ENCODE assay signal across 11 cellular contexts in the genomic region with DNA sequence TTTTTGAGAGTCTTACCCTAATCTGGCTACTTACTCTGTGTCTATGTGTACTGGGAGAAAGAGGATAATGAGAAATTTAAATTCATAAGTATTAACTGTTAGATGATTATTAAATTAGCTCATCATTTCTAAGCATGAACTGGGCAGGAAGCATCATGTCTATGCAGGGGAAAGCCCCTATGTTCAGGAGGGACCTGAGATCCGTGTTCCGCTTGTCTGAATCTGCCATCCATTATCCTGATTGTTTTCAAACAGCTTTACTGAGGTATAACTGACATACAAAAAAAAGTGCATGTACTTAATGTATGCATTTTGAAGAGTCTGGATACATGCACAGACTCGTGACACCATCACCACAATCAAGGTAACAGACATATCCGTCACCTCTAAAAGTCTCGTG.
DNase-seq lines count a peak whose midpoint lies in the region; ATAC-seq and TF ChIP-seq lines count a peak whose summit lies in the region.
"Had no signal": no experiment of that assay in that cellular context is flagged by ENCODE, and none has a peak within 500 bp of the region (broad histone marks: within the 10 kb centered on the region; RNA-seq: fewer than 3 reads in every experiment).

No MANE protein-coding gene starts in this region.

- no peaks in the 10 kb centered on the region for H3K9me3 Mint-ChIP-seq in activated CD8-positive, alpha-beta T cell treated with anti-CD3 and anti-CD28 coated beads for 36 hours

- no peak overlapping the region for H3K27ac Mint-ChIP-seq in activated CD8-positive, alpha-beta T cell treated with anti-CD3 and anti-CD28 coated beads for 36 hours

- intact Hi-C loops in activated CD8-positive, alpha-beta T cell treated with anti-CD3 and anti-CD28 coated beads for 36 hours (cut with micrococcal nuclease) = no loop called here

- H3K27me3 Mint-ChIP-seq in activated CD8-positive, alpha-beta T cell treated with anti-CD3 and anti-CD28 coated beads for 36 hours = no peaks in the 10 kb centered on the region

- peaks cover 4% of the 10 kb centered on the region for H3K79me2 ChIP-seq in neural cell (replicated peaks; ENCODE audit: insufficient read depth, low read length)

- no peaks in the 10 kb centered on the region for H3F3A ChIP-seq in neural cell (ENCODE audit: insufficient read depth, low read length, poor library complexity, severe bottlenecking)

- H3K4me2 ChIP-seq in BLaER1 (peak overlapping the region; percentile 64), neural cell (ENCODE audit: low read length) (no peak overlapping the region)
- H3K4me2 ChIP-seq in BLaER1 treated with 17β-estradiol and CSF1 and Interleukin-3, amounts not matched to agents 10 nM and 100 nM = peak overlapping the region in 9 of 11 experiments; percentile 20 to 60 (median 26); a peak in 13 of 22 replicates

- no peak for TF ChIP-seq RAD21 in neural cell (conservative IDR thresholded peaks at IDR 0.05)

- POLR2A ChIA-PET in activated CD8-positive, alpha-beta T cell treated with anti-CD3 and anti-CD28 coated beads for 36 hours (lab: Charles Lee) = no interaction called here

- H3K9me3 ChIP-seq in BLaER1 (no peaks in the 10 kb centered on the region), neural cell (ENCODE audit: low read length) (no peaks in the 10 kb centered on the region)
- peaks cover 0 to 10% (median 0%) of the 10 kb centered on the region in 11 experiments; a peak in 1 of 22 replicates for H3K9me3 ChIP-seq in BLaER1 treated with 17β-estradiol and CSF1 and Interleukin-3, amounts not matched to agents 10 nM and 100 nM (replicated peaks in 1 of 11)
- H3K9me3 ChIP-seq: Caco-2, HAP-1 had no signal

- CTCF ChIA-PET in activated CD8-positive, alpha-beta T cell treated with anti-CD3 and anti-CD28 coated beads for 36 hours (lab: Charles Lee) = no interaction called here

- H3K36me3 Mint-ChIP-seq in activated CD8-positive, alpha-beta T cell treated with anti-CD3 and anti-CD28 coated beads for 36 hours (ENCODE audit: low read depth) = no peaks in the 10 kb centered on the region

- H3K4me3 ChIP-seq in BLaER1 (no peak overlapping the region), neural cell (ENCODE audit: low read length) (no peak overlapping the region)
- H3K4me3 ChIP-seq in BLaER1 treated with 17β-estradiol and CSF1 and Interleukin-3, amounts not matched to agents 10 nM and 100 nM = no peak overlapping the region
- H3K4me3 ChIP-seq: GM23248, HAP-1 had no signal

- no peaks in the 10 kb centered on the region for H3K9me2 ChIP-seq in neural cell (ENCODE audit: insufficient read depth, low read length)

- peaks cover 82% of the 10 kb centered on the region for H3K4me1 ChIP-seq in BLaER1
- H3K4me1 ChIP-seq in BLaER1 treated with 17β-estradiol and CSF1 and Interleukin-3, amounts not matched to agents 10 nM and 100 nM = peaks cover 12 to 82% (median 70%) of the 10 kb centered on the region in 10 experiments
- H3K4me1 ChIP-seq: Caco-2, HAP-1 had no signal

- peaks cover 3% of the 10 kb centered on the region for H3K4me1 Mint-ChIP-seq in activated CD8-positive, alpha-beta T cell treated with anti-CD3 and anti-CD28 coated beads for 36 hours (ENCODE audit: low read depth)

- ATAC-seq in esophagus mucosa (peak; percentile 84), GM21737 (IDR thresholded peaks at IDR 0.05; ENCODE audit: unreplicated experiment) (no peak)
- no peak for ATAC-seq in activated CD8-positive, alpha-beta T cell treated with anti-CD3 and anti-CD28 coated beads for 36 hours

- H3K27me3 ChIP-seq in BLaER1 (no peaks in the 10 kb centered on the region), neural cell (ENCODE audit: insufficient read depth, low read depth, low read length) (no peaks in the 10 kb centered on the region)
- H3K27me3 ChIP-seq in BLaER1 treated with 17β-estradiol and CSF1 and Interleukin-3, amounts not matched to agents 10 nM and 100 nM = no peaks in the 10 kb centered on the region

- H2AFZ ChIP-seq in neural cell (ENCODE audit: low read depth, low read length) = no peak overlapping the region
- H2AFZ ChIP-seq: GM23248 had no signal

- no peak for DNase-seq in activated CD8-positive, alpha-beta T cell treated with anti-CD3 and anti-CD28 coated beads for 36 hours
- DNase-seq: ACHN, AML-193, Caco-2, GM23248 had no signal

- TF ChIP-seq CTCF in neural cell (IDR thresholded peaks at IDR 0.05; ENCODE audit: poor library complexity, severe bottlenecking) = no peak
- TF ChIP-seq CTCF in activated CD8-positive, alpha-beta T cell treated with anti-CD3 and anti-CD28 coated beads for 36 hours (IDR thresholded peaks at IDR 0.05) = no peak

- H3K9ac ChIP-seq in BLaER1 (no peak overlapping the region), neural cell (ENCODE audit: low read length) (no peak overlapping the region)
- H3K9ac ChIP-seq in BLaER1 treated with 17β-estradiol and CSF1 and Interleukin-3, amounts not matched to agents 10 nM and 100 nM = no peak overlapping the region
- H3K9ac ChIP-seq: GM23248 had no signal

- no peak overlapping the region for H3K4me3 Mint-ChIP-seq in activated CD8-positive, alpha-beta T cell treated with anti-CD3 and anti-CD28 coated beads for 36 hours

- H3K36me3 ChIP-seq in BLaER1 (peaks cover 20% of the 10 kb centered on the region), neural cell (ENCODE audit: insufficient read depth, low read length) (no peaks in the 10 kb centered on the region)
- H3K36me3 ChIP-seq in BLaER1 treated with 17β-estradiol and CSF1 and Interleukin-3, amounts not matched to agents 10 nM and 100 nM = peaks cover 0 to 23% (median 11%) of the 10 kb centered on the region in 11 experiments; a peak in 11 of 22 replicates
- H3K36me3 ChIP-seq: HAP-1 had no signal

- peaks cover 47% of the 10 kb centered on the region; the same call in 1 of the 2 replicates for H4K20me1 ChIP-seq in BLaER1
- H4K20me1 ChIP-seq in BLaER1 treated with 17β-estradiol and CSF1 and Interleukin-3, amounts not matched to agents 10 nM and 100 nM = no peaks in the 10 kb centered on the region
- H4K20me1 ChIP-seq in neural cell (ENCODE audit: insufficient read depth) = no peaks in the 10 kb centered on the region

- peak; percentile 20 for TF ChIP-seq EP300 in neural cell (conservative IDR thresholded peaks at IDR 0.05; ENCODE audit: poor library complexity, severe bottlenecking)

- H3K27ac ChIP-seq in BLaER1 (no peak overlapping the region), neural cell (ENCODE audit: low read length) (no peak overlapping the region)
- peak overlapping the region in 1 of 11 experiments; percentile 45; a peak in 2 of 22 replicates for H3K27ac ChIP-seq in BLaER1 treated with 17β-estradiol and CSF1 and Interleukin-3, amounts not matched to agents 10 nM and 100 nM
- H3K27ac ChIP-seq: GM23248 had no signal

TF ChIP-seq in neural cell, 6 proteins besides CTCF, POLR2A, EP300 and RAD21:
- TF ChIP-seq, protein P1, sequence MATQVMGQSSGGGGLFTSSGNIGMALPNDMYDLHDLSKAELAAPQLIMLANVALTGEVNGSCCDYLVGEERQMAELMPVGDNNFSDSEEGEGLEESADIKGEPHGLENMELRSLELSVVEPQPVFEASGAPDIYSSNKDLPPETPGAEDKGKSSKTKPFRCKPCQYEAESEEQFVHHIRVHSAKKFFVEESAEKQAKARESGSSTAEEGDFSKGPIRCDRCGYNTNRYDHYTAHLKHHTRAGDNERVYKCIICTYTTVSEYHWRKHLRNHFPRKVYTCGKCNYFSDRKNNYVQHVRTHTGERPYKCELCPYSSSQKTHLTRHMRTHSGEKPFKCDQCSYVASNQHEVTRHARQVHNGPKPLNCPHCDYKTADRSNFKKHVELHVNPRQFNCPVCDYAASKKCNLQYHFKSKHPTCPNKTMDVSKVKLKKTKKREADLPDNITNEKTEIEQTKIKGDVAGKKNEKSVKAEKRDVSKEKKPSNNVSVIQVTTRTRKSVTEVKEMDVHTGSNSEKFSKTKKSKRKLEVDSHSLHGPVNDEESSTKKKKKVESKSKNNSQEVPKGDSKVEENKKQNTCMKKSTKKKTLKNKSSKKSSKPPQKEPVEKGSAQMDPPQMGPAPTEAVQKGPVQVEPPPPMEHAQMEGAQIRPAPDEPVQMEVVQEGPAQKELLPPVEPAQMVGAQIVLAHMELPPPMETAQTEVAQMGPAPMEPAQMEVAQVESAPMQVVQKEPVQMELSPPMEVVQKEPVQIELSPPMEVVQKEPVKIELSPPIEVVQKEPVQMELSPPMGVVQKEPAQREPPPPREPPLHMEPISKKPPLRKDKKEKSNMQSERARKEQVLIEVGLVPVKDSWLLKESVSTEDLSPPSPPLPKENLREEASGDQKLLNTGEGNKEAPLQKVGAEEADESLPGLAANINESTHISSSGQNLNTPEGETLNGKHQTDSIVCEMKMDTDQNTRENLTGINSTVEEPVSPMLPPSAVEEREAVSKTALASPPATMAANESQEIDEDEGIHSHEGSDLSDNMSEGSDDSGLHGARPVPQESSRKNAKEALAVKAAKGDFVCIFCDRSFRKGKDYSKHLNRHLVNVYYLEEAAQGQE (IDR thresholded peaks at IDR 0.05; ENCODE audit: borderline replicate concordance) = no peak
- TF ChIP-seq POLR2AphosphoS5 (IDR thresholded peaks at IDR 0.05) (peak; percentile 52), EZH2 (IDR thresholded peaks at IDR 0.05; ENCODE audit: borderline replicate concordance, insufficient read depth, low read length, poor library complexity, severe bottlenecking) (no peak), MXI1 (conservative IDR thresholded peaks at IDR 0.05; ENCODE audit: poor library complexity, severe bottlenecking) (no peak)
